ENCODE assay signal across 8 cellular contexts in genomic region chr14:69685217-69685616, GRCh38.
A peak's percentile ranks its signal among the peaks of the same experiment; 100 is the strongest.
DNase-seq lines count a peak whose midpoint lies in the region; ATAC-seq and TF ChIP-seq lines count a peak whose summit lies in the region.

No MANE protein-coding gene starts in this region.

- H3K9ac ChIP-seq in mesendoderm (ENCODE audit: low read length) = no peak overlapping the region
- H3K9ac ChIP-seq in SK-N-SH = no peak overlapping the region

- H3K79me2 ChIP-seq in mesendoderm (ENCODE audit: control insufficient read depth, insufficient read depth, low read length) (no peaks in the 10 kb centered on the region), SK-N-SH (ENCODE audit: insufficient read depth) (peaks cover 4% of the 10 kb centered on the region; the same call in 1 of the 2 replicates)

- no peaks in the 10 kb centered on the region for H3K9me3 ChIP-seq in MG63
- H3K9me3 ChIP-seq in suprapubic skin = no peaks in the 10 kb centered on the region
- no peaks in the 10 kb centered on the region for H3K9me3 ChIP-seq in SK-N-SH

- no peaks in the 10 kb centered on the region for H3K79me1 ChIP-seq in mesendoderm (ENCODE audit: low read length)

- no peaks in the 10 kb centered on the region for H3K9me2 ChIP-seq in SK-N-SH

- H3K36me3 ChIP-seq in MG63 = no peaks in the 10 kb centered on the region
- H3K36me3 ChIP-seq in mesendoderm (ENCODE audit: control insufficient read depth, insufficient read depth, low read length) = no peaks in the 10 kb centered on the region
- no peaks in the 10 kb centered on the region for H3K36me3 ChIP-seq in suprapubic skin
- H3K36me3 ChIP-seq in SK-N-SH (replicated peaks in 1 of 2; ENCODE audit: control insufficient read depth in 1 of 2, insufficient read depth in 2 of 2, low read length in 1 of 2) = no peaks in the 10 kb centered on the region

- no peak overlapping the region for H2BK120ac ChIP-seq in mesendoderm (ENCODE audit: low read depth, low read length)

- H3K27ac Mint-ChIP-seq in CD14-positive monocyte = peak overlapping the region in 6 of 7 donors; percentile 65 to 90 (median 79)
- peak overlapping the region; percentile 95 for H3K27ac Mint-ChIP-seq in activated T-helper 2 cell treated with anti-CD3 and anti-CD28 coated beads, Interferon-gamma antibody, Interleukin-2, Interleukin-4, amounts not matched to agents 10 μg/mL and 5 μg/mL and 100 μg/mL, durations not matched to agents 14 hours and 24 hours and 36 hours

- no peaks in the 10 kb centered on the region for H3K27me3 Mint-ChIP-seq in CD14-positive monocyte (ENCODE audit: low read depth in 3 of 3)
- no peaks in the 10 kb centered on the region for H3K27me3 Mint-ChIP-seq in activated T-helper 2 cell treated with anti-CD3 and anti-CD28 coated beads, Interferon-gamma antibody, Interleukin-2, Interleukin-4, amounts not matched to agents 10 μg/mL and 5 μg/mL and 100 μg/mL, durations not matched to agents 14 hours and 24 hours and 36 hours (ENCODE audit: low read depth)

- H3K36me3 Mint-ChIP-seq in CD14-positive monocyte = peaks cover 25 to 36% of the 10 kb centered on the region in 2 donors
- peaks cover 28% of the 10 kb centered on the region for H3K36me3 Mint-ChIP-seq in activated T-helper 2 cell treated with anti-CD3 and anti-CD28 coated beads, Interferon-gamma antibody, Interleukin-2, Interleukin-4, amounts not matched to agents 10 μg/mL and 5 μg/mL and 100 μg/mL, durations not matched to agents 14 hours and 24 hours and 36 hours (ENCODE audit: low read depth)

- peaks cover 58% of the 10 kb centered on the region for H3K4me1 Mint-ChIP-seq in CD14-positive monocyte
- peaks cover 79% of the 10 kb centered on the region for H3K4me1 Mint-ChIP-seq in activated T-helper 2 cell treated with anti-CD3 and anti-CD28 coated beads, Interferon-gamma antibody, Interleukin-2, Interleukin-4, amounts not matched to agents 10 μg/mL and 5 μg/mL and 100 μg/mL, durations not matched to agents 14 hours and 24 hours and 36 hours (ENCODE audit: low read depth)

- no peaks in the 10 kb centered on the region for H3K4me1 ChIP-seq in mesendoderm (ENCODE audit: control insufficient read depth, low read depth, low read length)
- peaks cover 78% of the 10 kb centered on the region for H3K4me1 ChIP-seq in suprapubic skin
- H3K4me1 ChIP-seq in SK-N-SH (ENCODE audit: control insufficient read depth in 1 of 2, insufficient read depth in 2 of 2, low read depth in 1 of 2, low read length in 1 of 2) = peaks cover 0 to 40% of the 10 kb centered on the region in 2 experiments; a peak in 3 of 4 replicates

- H3K9me3 Mint-ChIP-seq in CD14-positive monocyte = no peaks in the 10 kb centered on the region
- no peaks in the 10 kb centered on the region for H3K9me3 Mint-ChIP-seq in activated T-helper 2 cell treated with anti-CD3 and anti-CD28 coated beads, Interferon-gamma antibody, Interleukin-2, Interleukin-4, amounts not matched to agents 10 μg/mL and 5 μg/mL and 100 μg/mL, durations not matched to agents 14 hours and 24 hours and 36 hours

- no peak overlapping the region for H3K56ac ChIP-seq in mesendoderm (ENCODE audit: low read length)

- no peak overlapping the region for H3K4me3 ChIP-seq in MG63
- no peak overlapping the region for H3K4me3 ChIP-seq in mesendoderm (ENCODE audit: low read length)
- H3K4me3 ChIP-seq in suprapubic skin = no peak overlapping the region
- no peak overlapping the region for H3K4me3 ChIP-seq in SK-N-SH (ENCODE audit: low read depth in 2 of 2, low read length in 1 of 2)

- H3K18ac ChIP-seq in mesendoderm (ENCODE audit: low read length) = no peak overlapping the region

- no peaks in the 10 kb centered on the region for H3F3A ChIP-seq in SK-N-SH (replicated peaks; ENCODE audit: insufficient read depth)

- no peak for DNase-seq in CD14-positive monocyte (ENCODE audit: low spot score)
- peak; percentile 8 for DNase-seq in MG63
- DNase-seq in activated T-helper 2 cell treated with anti-CD3 and anti-CD28 coated beads, Interferon-gamma antibody, Interleukin-2, Interleukin-4, amounts not matched to agents 10 μg/mL and 5 μg/mL and 100 μg/mL, durations not matched to agents 14 hours and 24 hours and 36 hours (ENCODE audit: low spot score) = peak; percentile 46
- DNase-seq in mesendoderm = no peak
- no peak for DNase-seq in suprapubic skin (ENCODE audit: low spot score in 2 of 2)
- no peak for DNase-seq in SK-N-SH
- no peak for DNase-seq in SKM-1 treated with dmso at 0.1 percent for 144 hours (lab: John Stamatoyannopoulos, UW; ENCODE audit: unreplicated experiment)

- CTCF ChIA-PET in SK-N-SH (lab: Yijun Ruan, JAX) = interaction anchor here (1.3 kb wide), 1 partner anchor 11 kb away, joined by 3 read pairs; no protein-coding TSS in a partner anchor

- H3K27ac ChIP-seq in mesendoderm (ENCODE audit: low read depth, low read length) (no peak overlapping the region), suprapubic skin (peak overlapping the region; percentile 75), SK-N-SH (ENCODE audit: low read depth in 2 of 2, low read length in 1 of 2) (no peak overlapping the region)

- H3K23ac ChIP-seq in mesendoderm (ENCODE audit: low read length) = peak overlapping the region; percentile 15

- no peak overlapping the region for H3K4me3 Mint-ChIP-seq in CD14-positive monocyte
- H3K4me3 Mint-ChIP-seq in activated T-helper 2 cell treated with anti-CD3 and anti-CD28 coated beads, Interferon-gamma antibody, Interleukin-2, Interleukin-4, amounts not matched to agents 10 μg/mL and 5 μg/mL and 100 μg/mL, durations not matched to agents 14 hours and 24 hours and 36 hours (ENCODE audit: low read depth) = peak overlapping the region; percentile 9

- POLR2A ChIA-PET in SK-N-SH (lab: Yijun Ruan, JAX) = no interaction called here

- H3K4ac ChIP-seq in mesendoderm (ENCODE audit: low read depth, low read length) = no peak overlapping the region

- no peak for TF ChIP-seq POLR2A in suprapubic skin (IDR thresholded peaks at IDR 0.05)

- H2AK5ac ChIP-seq in mesendoderm (ENCODE audit: low read length) = no peak overlapping the region

- H3K4me2 ChIP-seq in mesendoderm (ENCODE audit: low read length) (no peak overlapping the region), SK-N-SH (no peak overlapping the region)

- H2BK15ac ChIP-seq in mesendoderm (replicated peaks; ENCODE audit: low read depth) = no peak overlapping the region

- H4K8ac ChIP-seq in mesendoderm (ENCODE audit: low read depth, low read length) = no peak overlapping the region

- no peak for TF ChIP-seq RAD21 in SK-N-SH (IDR thresholded peaks at IDR 0.05; ENCODE audit: low read length)

- H2AFZ ChIP-seq in SK-N-SH (ENCODE audit: low read depth) = no peak overlapping the region

- intact Hi-C loops in CD14-positive monocyte (cut with micrococcal nuclease) = no loop called here
- intact Hi-C loops in activated T-helper 2 cell treated with anti-CD3 and anti-CD28 coated beads, Interferon-gamma antibody, Interleukin-2, Interleukin-4, amounts not matched to agents 10 μg/mL and 5 μg/mL and 100 μg/mL, durations not matched to agents 14 hours and 24 hours and 36 hours (cut with micrococcal nuclease) = loop anchor here (1.0 to 2.0 kb wide), 6 partner anchors 9 to 66 kb away; no protein-coding TSS in a partner anchor

- WGBS in mesendoderm (ENCODE audit: extremely low coverage, insufficient coverage, low lambda C conversion rate) = no CpG with 5 or more reads among the region's 3 CpGs
- 46% methylated on average over 3 of the region's 3 CpGs for WGBS in suprapubic skin
- WGBS in SK-N-SH (ENCODE audit: low lambda C conversion rate) = 83% methylated on average over 2 of the region's 3 CpGs

- ATAC-seq in GM21447 (IDR thresholded peaks at IDR 0.05; ENCODE audit: unreplicated experiment) = no peak

- H4K5ac ChIP-seq in mesendoderm (ENCODE audit: low read length) = no peak overlapping the region

- TF ChIP-seq CTCF in CD14-positive monocyte (IDR thresholded peaks at IDR 0.05) = no peak
- no peak for TF ChIP-seq CTCF in suprapubic skin (IDR thresholded peaks at IDR 0.05)
- no peak for TF ChIP-seq CTCF in SK-N-SH (IDR thresholded peaks at IDR 0.05)

- TF ChIP-seq EP300 in suprapubic skin (IDR thresholded peaks at IDR 0.05) (no peak), SK-N-SH (IDR thresholded peaks at IDR 0.05; ENCODE audit: borderline replicate concordance in 1 of 2, low read depth in 1 of 2, low read length in 1 of 2) (no peak)

- H3K27me3 ChIP-seq in MG63 (no peaks in the 10 kb centered on the region), mesendoderm (ENCODE audit: insufficient read depth, low read length, poor library complexity) (no peaks in the 10 kb centered on the region), suprapubic skin (no peaks in the 10 kb centered on the region), SK-N-SH (ENCODE audit: insufficient read depth) (no peaks in the 10 kb centered on the region)

- no peaks in the 10 kb centered on the region for H4K20me1 ChIP-seq in SK-N-SH (ENCODE audit: insufficient read depth)

- H2BK5ac ChIP-seq in mesendoderm (ENCODE audit: low read length) = no peak overlapping the region

TF ChIP-seq in SK-N-SH, 30 proteins besides CTCF, POLR2A, EP300 and RAD21 (continues in another document):
- TF ChIP-seq, protein P1, sequence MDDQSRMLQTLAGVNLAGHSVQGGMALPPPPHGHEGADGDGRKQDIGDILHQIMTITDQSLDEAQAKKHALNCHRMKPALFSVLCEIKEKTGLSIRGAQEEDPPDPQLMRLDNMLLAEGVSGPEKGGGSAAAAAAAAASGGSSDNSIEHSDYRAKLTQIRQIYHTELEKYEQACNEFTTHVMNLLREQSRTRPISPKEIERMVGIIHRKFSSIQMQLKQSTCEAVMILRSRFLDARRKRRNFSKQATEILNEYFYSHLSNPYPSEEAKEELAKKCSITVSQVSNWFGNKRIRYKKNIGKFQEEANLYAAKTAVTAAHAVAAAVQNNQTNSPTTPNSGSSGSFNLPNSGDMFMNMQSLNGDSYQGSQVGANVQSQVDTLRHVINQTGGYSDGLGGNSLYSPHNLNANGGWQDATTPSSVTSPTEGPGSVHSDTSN (IDR thresholded peaks at IDR 0.05) = no peak
- TF ChIP-seq FOSL2 (IDR thresholded peaks at IDR 0.05; ENCODE audit: borderline replicate concordance, low read depth) = no peak
- no peak for TF ChIP-seq MEF2A (IDR thresholded peaks at IDR 0.05; ENCODE audit: borderline replicate concordance, low read depth)
- no peak for TF ChIP-seq CHD2 (IDR thresholded peaks at IDR 0.05; ENCODE audit: low read length, partially characterized antibody)
- no peak for TF ChIP-seq FOXJ3 (CRISPR knock-in tag; IDR thresholded peaks at IDR 0.05)

Comparison
In these comparisons a context has a peak if more than half of its experiments do, and no peak if none do; other contexts are left out.
1. DNase-seq: peak in MG63 (single experiment) and activated T-helper 2 cell treated with anti-CD3 and anti-CD28 coated beads, Interferon-gamma antibody, Interleukin-2, Interleukin-4, amounts not matched to agents 10 μg/mL and 5 μg/mL and 100 μg/mL, durations not matched to agents 14 hours and 24 hours and 36 hours (single experiment); none in CD14-positive monocyte (single experiment), mesendoderm (single experiment), suprapubic skin (0 of 2), SK-N-SH (single experiment) and SKM-1 treated with dmso at 0.1 percent for 144 hours (single experiment).